Comparison of ENCODE assay signal across 8 cellular contexts in the genomic region with DNA sequence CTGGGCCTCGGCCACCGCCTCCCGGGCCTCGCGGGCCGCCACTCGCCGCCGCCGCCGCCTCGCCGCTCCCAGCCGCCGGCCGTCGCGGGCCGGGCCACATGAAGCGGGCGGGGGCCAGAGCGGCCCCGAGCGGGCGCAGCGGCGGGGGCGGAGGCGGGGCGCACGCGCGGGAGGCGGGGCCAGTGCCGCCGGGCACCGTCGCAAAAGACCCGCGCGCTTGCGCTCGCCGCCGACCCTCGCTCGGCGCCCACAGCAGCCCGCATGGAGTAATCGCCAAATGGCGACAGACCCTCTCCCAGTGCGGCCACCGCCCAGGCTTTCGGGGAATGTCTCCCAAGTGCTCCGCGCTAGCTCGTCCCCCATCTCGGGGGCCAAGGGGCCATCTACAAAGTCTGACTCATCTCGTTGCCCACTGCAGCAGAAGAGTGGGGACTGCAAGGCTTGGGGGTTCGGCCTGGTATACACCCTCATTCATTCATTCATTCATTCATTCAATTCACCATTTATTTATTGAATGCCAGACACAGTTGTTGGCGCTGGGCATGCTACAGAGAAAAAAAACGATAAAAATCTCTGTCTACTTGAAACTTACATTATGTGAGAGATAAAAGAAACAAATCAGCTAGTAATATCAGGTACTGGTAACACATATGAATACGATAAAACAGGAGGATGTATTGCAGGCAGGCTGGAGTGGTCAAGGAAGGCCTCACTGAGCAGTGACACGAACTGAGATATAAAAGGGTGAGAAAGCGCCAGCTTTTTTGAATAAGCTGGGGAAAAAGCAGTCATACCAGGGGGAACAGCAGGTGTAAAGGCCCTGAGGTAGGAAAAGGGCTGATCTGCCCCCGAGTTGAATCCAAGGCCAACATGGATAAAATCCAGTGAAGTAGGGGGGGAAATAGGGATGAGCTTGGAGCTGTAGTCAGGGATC. TPM values are rescaled to one million over a fixed set of nuclear protein-coding genes. Genes with fewer than 3 reads are reported as not detected.
A peak's percentile ranks its signal among the peaks of the same experiment; 100 is the strongest.
DNase-seq lines count a peak whose midpoint lies in the region; ATAC-seq and TF ChIP-seq lines count a peak whose summit lies in the region.

A gene with protein sequence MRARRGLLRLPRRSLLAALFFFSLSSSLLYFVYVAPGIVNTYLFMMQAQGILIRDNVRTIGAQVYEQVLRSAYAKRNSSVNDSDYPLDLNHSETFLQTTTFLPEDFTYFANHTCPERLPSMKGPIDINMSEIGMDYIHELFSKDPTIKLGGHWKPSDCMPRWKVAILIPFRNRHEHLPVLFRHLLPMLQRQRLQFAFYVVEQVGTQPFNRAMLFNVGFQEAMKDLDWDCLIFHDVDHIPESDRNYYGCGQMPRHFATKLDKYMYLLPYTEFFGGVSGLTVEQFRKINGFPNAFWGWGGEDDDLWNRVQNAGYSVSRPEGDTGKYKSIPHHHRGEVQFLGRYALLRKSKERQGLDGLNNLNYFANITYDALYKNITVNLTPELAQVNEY (minus strand): TSS at position 100 of the 934 bp plus-strand sequence. CDS start 188 bp downstream, outside the sequence.

- TF ChIP-seq EP300 in stomach (IDR thresholded peaks at IDR 0.05): no peak

- H3K4me3 Mint-ChIP-seq in natural killer cell treated with Interleukin-12 subunit alpha and Interleukin-12 subunit beta and Interleukin-15 and Interleukin-18, amount 100 ng/mL, for 72 hours: peak within 1 kb of the TSS; percentile 95

- peaks cover 17 to 48% (median 36%) of the 10 kb centered on the region in 4 donors for H3K4me1 ChIP-seq in stomach

- no peak for TF ChIP-seq CTCF in stomach (IDR thresholded peaks at IDR 0.05)

- peak; percentile 76 for ATAC-seq in GM21515 (IDR thresholded peaks at IDR 0.05; ENCODE audit: unreplicated experiment)
- peak; percentile 92 to 95 for ATAC-seq in natural killer cell treated with Interleukin-12 subunit alpha and Interleukin-12 subunit beta and Interleukin-15 and Interleukin-18, amount 100 ng/mL, for 72 hours

- peaks cover 42 to 47% of the 10 kb centered on the region in 2 donors for H3K4me1 Mint-ChIP-seq in natural killer cell treated with Interleukin-12 subunit alpha and Interleukin-12 subunit beta and Interleukin-15 and Interleukin-18, amount 100 ng/mL, for 72 hours (ENCODE audit: low read depth in 2 of 2)

- no peaks in the 10 kb centered on the region for H3K27me3 ChIP-seq in stomach

- no peaks in the 10 kb centered on the region for H3K36me3 ChIP-seq in stomach

- H3K27ac ChIP-seq in stomach: peak within 1 kb of the TSS; percentile 95 to 99 (median 95)

- in situ Hi-C loops in KBM-7 (cut with MboI; ENCODE audit: low pct_unique_long_range_greater_than_20kb, low sequenced_read_pairs): no loop called here

- no peaks in the 10 kb centered on the region for H3K9me3 ChIP-seq in stomach

- H3K27me3 Mint-ChIP-seq in natural killer cell treated with Interleukin-12 subunit alpha and Interleukin-12 subunit beta and Interleukin-15 and Interleukin-18, amount 100 ng/mL, for 72 hours: no peaks in the 10 kb centered on the region

- intact Hi-C loops in stomach (cut with DNase I; ENCODE audit: low total_unique reads): no loop called here

- H3K4me3 ChIP-seq in stomach: peak within 1 kb of the TSS; percentile 79 to 97 (median 92)

- 4 to 10% (median 7%) methylated on average over 22 to 55 of the region's 66 CpGs for WGBS in stomach, 5 donors

- H3K27ac Mint-ChIP-seq in natural killer cell treated with Interleukin-12 subunit alpha and Interleukin-12 subunit beta and Interleukin-15 and Interleukin-18, amount 100 ng/mL, for 72 hours: peak within 1 kb of the TSS; percentile 90 to 91

- DNase-seq in DMS 273 (lab: John Stamatoyannopoulos, UW; ENCODE audit: unreplicated experiment): peak; percentile 95
- peak; percentile 88 for DNase-seq in KBM-7
- peak; percentile 54 for DNase-seq in activated gamma-delta T cell (lab: John Stamatoyannopoulos, UW)
- DNase-seq in fibroblast of the conjunctiva (ENCODE audit: low read depth): peak; percentile 80
- peak; percentile 79 for DNase-seq in natural killer cell treated with Interleukin-12 subunit alpha and Interleukin-12 subunit beta and Interleukin-15 and Interleukin-18, amount 100 ng/mL, for 72 hours (ENCODE audit: low spot score)
- peak; percentile 73 for DNase-seq in stomach

- H3K9me3 Mint-ChIP-seq in natural killer cell treated with Interleukin-12 subunit alpha and Interleukin-12 subunit beta and Interleukin-15 and Interleukin-18, amount 100 ng/mL, for 72 hours: no peaks in the 10 kb centered on the region

- H3K36me3 Mint-ChIP-seq in natural killer cell treated with Interleukin-12 subunit alpha and Interleukin-12 subunit beta and Interleukin-15 and Interleukin-18, amount 100 ng/mL, for 72 hours: peaks cover 4% of the 10 kb centered on the region

- TF ChIP-seq POLR2A in Raji (IDR thresholded peaks at IDR 0.05; ENCODE audit: insufficient read depth, low read depth, low read length) (peak; percentile 56), stomach (IDR thresholded peaks at IDR 0.05) (no peak)

RNA-seq across cellular contexts. Expression of the gene that starts here (rescaled TPM):
- 10 to 100 TPM; 62.1 to 74.9 TPM for total RNA-seq in natural killer cell treated with Interleukin-12 subunit alpha and Interleukin-12 subunit beta and Interleukin-15 and Interleukin-18, amount 100 ng/mL, for 72 hours
- 10 to 100 TPM; 17.5 to 40.0 (median 25.8) TPM for total RNA-seq in stomach
- 10 to 100 TPM in 2 of 3 donors, 1 to 10 TPM in 1; 7.5 to 10.8 (median 10.2) TPM for polyA plus RNA-seq in stomach

Comparison
In these comparisons a context has a peak if more than half of its experiments do, and no peak if none do; other contexts are left out.
1. Peak in every context shown above with its lines: DNase-seq, ATAC-seq, H3K4me3 ChIP-seq and H3K27ac ChIP-seq.